Comparison of ENCODE assay signal across 11 cellular contexts in the genomic region with DNA sequence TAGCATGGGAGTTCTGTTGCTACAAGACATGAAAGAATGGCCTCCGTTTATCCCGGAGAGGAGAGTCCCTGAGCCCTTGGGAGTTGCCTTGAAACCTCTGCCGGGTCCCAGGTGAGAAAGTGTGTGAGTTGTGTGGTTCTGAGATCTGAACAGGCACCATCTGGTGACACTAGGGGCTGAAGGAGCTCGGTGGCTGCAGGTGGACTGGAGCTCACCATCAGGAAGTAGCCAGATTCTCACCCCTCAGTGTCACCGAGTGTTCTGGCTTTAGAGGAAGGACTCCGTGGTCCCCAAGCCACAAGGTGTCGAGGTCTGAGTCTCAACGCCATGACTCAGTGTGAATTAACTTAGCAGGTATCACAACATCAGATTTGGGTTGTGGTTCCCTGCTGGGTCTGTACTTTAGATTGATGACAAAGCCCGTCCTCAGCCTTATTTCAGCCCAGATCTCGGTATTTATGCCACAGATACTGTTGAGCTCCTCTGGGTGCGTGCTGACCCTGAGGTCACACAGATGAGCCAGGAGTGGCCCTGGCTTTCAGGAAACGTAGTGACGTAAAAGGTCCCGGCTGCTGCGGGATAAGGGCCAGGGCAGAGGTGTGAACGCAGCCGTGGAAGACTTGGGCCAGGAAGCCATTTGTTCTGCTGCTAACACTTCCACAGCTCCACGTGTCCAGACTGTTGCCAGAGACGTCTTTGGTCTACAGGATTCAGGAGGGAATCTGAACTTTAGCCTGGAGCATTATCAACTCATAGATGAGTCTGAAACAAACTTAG. TPM values are rescaled to one million over a fixed set of nuclear protein-coding genes. Genes with fewer than 3 reads are reported as not detected.
DNase-seq lines count a peak whose midpoint lies in the region; ATAC-seq and TF ChIP-seq lines count a peak whose summit lies in the region.
"Had no signal": no experiment of that assay in that cellular context is flagged by ENCODE, and none has a peak within 500 bp of the region (broad histone marks: within the 10 kb centered on the region; RNA-seq: fewer than 3 reads in every experiment).

No MANE protein-coding gene starts in this region.

- TF ChIP-seq CTCF in GM12865 (IDR thresholded peaks at IDR 0.05; ENCODE audit: insufficient read depth, low read depth, low read length, missing control alignments) = peak; percentile 4
- TF ChIP-seq CTCF in neural crest cell (conservative IDR thresholded peaks at IDR 0.05) = no peak

- no peaks in the 10 kb centered on the region for H3K27me3 Mint-ChIP-seq in activated T-helper 17 cell treated with anti-CD3 and anti-CD28 coated beads, Interleukin-2, amount 50 U/mL, for 72 hours
- no peaks in the 10 kb centered on the region for H3K27me3 Mint-ChIP-seq in neural crest cell (ENCODE audit: low read depth)

- peak overlapping the region; percentile 91 for H3K27ac Mint-ChIP-seq in activated T-helper 17 cell treated with anti-CD3 and anti-CD28 coated beads, Interleukin-2, amount 50 U/mL, for 72 hours
- peak overlapping the region; percentile 57 for H3K27ac Mint-ChIP-seq in neural crest cell (ENCODE audit: unreplicated experiment)

- H3K9me3 Mint-ChIP-seq in activated T-helper 17 cell treated with anti-CD3 and anti-CD28 coated beads, Interleukin-2, amount 50 U/mL, for 72 hours = no peaks in the 10 kb centered on the region
- no peaks in the 10 kb centered on the region for H3K9me3 Mint-ChIP-seq in neural crest cell

- DNase-seq in GM12865 (ENCODE audit: low read depth) (peak; percentile 94), neural crest cell (ENCODE audit: low read depth, low spot score) (no peak), erythroblast (lab: John Stamatoyannopoulos, UW) (no peak), NCI-H510A (lab: John Stamatoyannopoulos, UW) (no peak)
- DNase-seq in stimulated activated naive CD4-positive, alpha-beta T cell treated with Interleukin-2 at 50 U/mL for 16 hours (lab: John Stamatoyannopoulos, UW) = no peak

- peaks cover 16% of the 10 kb centered on the region for H3K4me1 Mint-ChIP-seq in activated T-helper 17 cell treated with anti-CD3 and anti-CD28 coated beads, Interleukin-2, amount 50 U/mL, for 72 hours
- no peaks in the 10 kb centered on the region for H3K4me1 Mint-ChIP-seq in neural crest cell

- H3K4me3 ChIP-seq in GM12865 (ENCODE audit: low read depth, low read length) = peak overlapping the region; percentile 38

- H3K4me3 Mint-ChIP-seq in activated T-helper 17 cell treated with anti-CD3 and anti-CD28 coated beads, Interleukin-2, amount 50 U/mL, for 72 hours = peak overlapping the region; percentile 57
- no peak overlapping the region for H3K4me3 Mint-ChIP-seq in neural crest cell

- peak; percentile 41 for ATAC-seq in GM21786 (IDR thresholded peaks at IDR 0.05; ENCODE audit: unreplicated experiment)
- ATAC-seq in activated T-helper 17 cell treated with anti-CD3 and anti-CD28 coated beads, Interleukin-2, amount 50 U/mL, for 72 hours (replicated peaks) = peak; percentile 82
- ATAC-seq in GM18858 (IDR thresholded peaks at IDR 0.05; ENCODE audit: unreplicated experiment) = no peak

- TF ChIP-seq POLR2A in erythroblast (IDR thresholded peaks at IDR 0.05; ENCODE audit: low read length) = no peak

- peaks cover 27% of the 10 kb centered on the region for H3K36me3 Mint-ChIP-seq in activated T-helper 17 cell treated with anti-CD3 and anti-CD28 coated beads, Interleukin-2, amount 50 U/mL, for 72 hours (ENCODE audit: low read depth)
- H3K36me3 Mint-ChIP-seq in neural crest cell (ENCODE audit: low read depth) = peaks cover 2% of the 10 kb centered on the region

RNA-seq across cellular contexts. Expression of a gene that starts 54.4 kb away (rescaled TPM):
- total RNA-seq in activated T-helper 17 cell treated with anti-CD3 and anti-CD28 coated beads, Interleukin-2, amount 50 U/mL, for 72 hours = not detected
- total RNA-seq in neural crest cell = not detected in 2 replicates
- total RNA-seq: astrocyte, mononuclear cell, NCI-H460 had no signal
